ENCODE assay signal across 8 cellular contexts in the genomic region with DNA sequence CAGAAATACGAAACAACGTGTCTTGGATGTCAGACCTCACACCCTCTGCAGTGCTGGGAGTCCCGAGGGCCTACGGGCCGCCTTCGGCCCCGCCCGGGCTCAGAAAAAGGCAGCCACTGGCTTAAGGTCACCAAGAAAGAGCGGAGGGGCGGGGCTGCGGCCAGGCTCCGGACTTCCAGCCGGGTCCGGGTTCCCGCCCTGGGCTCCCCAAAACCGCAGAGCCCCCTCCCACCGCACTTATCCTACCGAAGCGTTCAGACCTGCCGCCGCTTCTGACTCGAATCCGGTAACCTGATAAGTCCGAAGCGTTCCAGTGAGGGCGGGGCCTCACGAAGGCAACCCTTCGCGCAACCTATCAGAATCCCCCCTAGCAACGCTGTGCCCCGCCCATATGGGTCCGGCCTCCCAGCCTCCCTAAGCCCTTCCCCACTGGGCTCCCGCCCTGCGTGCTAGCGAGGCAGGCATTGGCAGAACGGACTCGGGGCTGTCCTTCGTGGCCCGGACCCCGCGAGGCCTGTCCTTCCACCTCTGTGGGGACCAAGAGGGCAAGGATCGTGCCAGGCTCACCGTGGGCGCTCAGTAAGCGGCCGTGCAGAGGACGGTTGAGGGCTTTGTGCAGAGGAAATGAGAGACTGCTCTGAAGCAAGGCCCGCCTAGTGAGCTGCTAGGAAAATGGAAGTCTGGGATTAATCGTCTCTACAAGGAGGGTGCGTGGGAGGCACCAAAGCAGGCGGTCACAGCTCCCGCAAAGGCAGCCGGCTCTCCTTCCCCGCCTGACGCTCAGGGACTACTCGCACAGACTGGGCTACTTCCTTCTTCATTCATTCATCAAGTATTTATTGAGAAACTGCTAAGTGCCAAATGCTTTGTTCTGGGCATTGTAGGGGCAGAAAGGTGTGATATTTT. TPM values are rescaled to one million over a fixed set of nuclear protein-coding genes. Genes with fewer than 3 reads are reported as not detected.
DNase-seq lines count a peak whose midpoint lies in the region; ATAC-seq, FAIRE-seq and TF ChIP-seq lines count a peak whose summit lies in the region.

A gene (minus strand): TSS at position 296 of the 906 bp plus-strand sequence. CDS start 515 bp downstream, outside the sequence.

- no peak for TF ChIP-seq RAD21 in H1 (IDR thresholded peaks at IDR 0.05 in 1 of 2, conservative IDR thresholded peaks at IDR 0.05 in 1 of 2; ENCODE audit: low read depth in 2 of 2, low read length in 2 of 2)

- DNase-seq in Caco-2 = peak; percentile 94 to 96
- DNase-seq in NT2/D1 (ENCODE audit: low read depth, low spot score) = peak; percentile 86
- peak; percentile 55 to 77 (median 77) for DNase-seq in activated CD8-positive, alpha-beta memory T cell treated with anti-CD3 and anti-CD28 coated beads for 48 hours (ENCODE audit: low read depth in 2 of 3, low spot score in 2 of 3)
- peak; percentile 91 to 94 for DNase-seq in H1 (ENCODE audit: low read depth in 1 of 2, low spot score in 2 of 2)
- peak; percentile 76 to 85 for DNase-seq in memory B cell (ENCODE audit: low spot score in 2 of 2)
- DNase-seq in stimulated activated CD8-positive, alpha-beta memory T cell treated with anti-CD3 and anti-CD28 coated beads, Interleukin-12 subunit alpha, Interleukin-12 subunit beta, amount 100 ng/mL, for 1 hour (ENCODE audit: low read depth) = peak; percentile 85

- peak within 1 kb of the TSS; percentile 96 for H4K8ac ChIP-seq in H1 (ENCODE audit: extremely low read depth, insufficient read depth, low read length)

- H3K9me3 Mint-ChIP-seq in Caco-2 (ENCODE audit: unreplicated experiment) (no peaks in the 10 kb centered on the region), memory B cell (no peaks in the 10 kb centered on the region)

- H2BK12ac ChIP-seq in H1 (ENCODE audit: low read depth, low read length) = peak within 1 kb of the TSS; percentile 94; the same call in 1 of the 2 replicates

- H3K9me3 ChIP-seq in Caco-2 (no peaks in the 10 kb centered on the region), HUES48 (ENCODE audit: control insufficient read depth, insufficient read depth, low read length) (no peaks in the 10 kb centered on the region), NT2/D1 (ENCODE audit: insufficient read depth, low read length) (peaks cover 9% of the 10 kb centered on the region; the same call in 1 of the 2 replicates), H1 (ENCODE audit: insufficient read depth in 2 of 2, low read depth in 1 of 2, low read length in 1 of 2) (no peaks in the 10 kb centered on the region)

- H3K4me3 Mint-ChIP-seq in Caco-2 (ENCODE audit: unreplicated experiment) (peak within 1 kb of the TSS; percentile 92), memory B cell (peak within 1 kb of the TSS; percentile 93)

- H3K27ac Mint-ChIP-seq in Caco-2 (ENCODE audit: unreplicated experiment) (peak within 1 kb of the TSS; percentile 89), memory B cell (peak within 1 kb of the TSS; percentile 88)

- peak within 1 kb of the TSS; percentile 84 for H2BK5ac ChIP-seq in H1 (ENCODE audit: low read depth, low read length)

- H3K79me2 ChIP-seq in H1 (ENCODE audit: control insufficient read depth in 1 of 2, insufficient read depth in 2 of 2, low read length in 2 of 2) = no peaks in the 10 kb centered on the region

- TF ChIP-seq EP300 in H1 (IDR thresholded peaks at IDR 0.05; ENCODE audit: borderline replicate concordance in 1 of 2, low read depth in 2 of 2, low read length in 2 of 2) = no peak

- H4K91ac ChIP-seq in H1 (replicated peaks; ENCODE audit: insufficient read length, low read length) = peak within 1 kb of the TSS; percentile 95

- H3K36me3 Mint-ChIP-seq in Caco-2 (ENCODE audit: insufficient read depth, unreplicated experiment) (peaks cover 10% of the 10 kb centered on the region), memory B cell (peaks cover 5% of the 10 kb centered on the region)

- peak within 1 kb of the TSS; percentile 98 for H2BK15ac ChIP-seq in H1 (ENCODE audit: low read length)

- peak within 1 kb of the TSS; percentile 76 for H2AFZ ChIP-seq in H1 (ENCODE audit: low read length)

- H3K4me1 ChIP-seq in Caco-2 (peaks cover 26% of the 10 kb centered on the region), HUES48 (ENCODE audit: control insufficient read depth, insufficient read depth, low read length) (peaks cover 11% of the 10 kb centered on the region), NT2/D1 (ENCODE audit: insufficient read depth, insufficient read length) (peaks cover 9% of the 10 kb centered on the region), H1 (replicated peaks in 1 of 4; ENCODE audit: control insufficient read depth in 3 of 4, insufficient read depth in 4 of 4, low read length in 3 of 4) (peaks cover 2 to 25% (median 12%) of the 10 kb centered on the region in 4 experiments)

- no peaks in the 10 kb centered on the region for H4K20me1 ChIP-seq in H1 (replicated peaks in 1 of 2; ENCODE audit: control insufficient read depth in 1 of 2, insufficient read depth in 2 of 2, low read length in 2 of 2)

- WGBS in H1 (ENCODE audit: extremely low coverage in 1 of 2, insufficient coverage in 1 of 2, insufficient read length in 1 of 2, insufficient replicate concordance in 2 of 2, low coverage in 1 of 2, low lambda C conversion rate in 2 of 2, missing lambda C conversion rate in 1 of 2), 2 experiments = 5% methylated on average over 56 of the region's 56 CpGs; no CpG with 5 or more reads in 1 of the 2 experiments

- TF ChIP-seq POLR2A in H1 (IDR thresholded peaks at IDR 0.05; ENCODE audit: control extremely low read depth in 1 of 2, low read depth in 2 of 2, low read length in 2 of 2) = peak in 1 of 2 experiments; percentile 84; a peak in 2 of 3 replicates

- H3K14ac ChIP-seq in H1 (ENCODE audit: insufficient read length) = no peak within 1 kb of the TSS

- no peak within 1 kb of the TSS for H3K4ac ChIP-seq in H1 (replicated peaks; ENCODE audit: insufficient read length, low read depth, low read length)

- TF ChIP-seq CTCF in Caco-2 (IDR thresholded peaks at IDR 0.05; ENCODE audit: insufficient read depth in 1 of 2, low read depth in 1 of 2, low read length in 1 of 2, severe bottlenecking in 1 of 2, unreplicated experiment in 1 of 2) = no peak
- TF ChIP-seq CTCF in H1 (IDR thresholded peaks at IDR 0.05; ENCODE audit: control extremely low read depth in 1 of 3, insufficient read depth in 1 of 3, low read depth in 1 of 3, low read length in 3 of 3) = no peak

- H3K4me3 ChIP-seq in Caco-2 (ENCODE audit: low read depth, low read length) = peak within 1 kb of the TSS; percentile 70
- H3K4me3 ChIP-seq in HUES48 (ENCODE audit: low read depth, low read length) = peak within 1 kb of the TSS; percentile 64
- peak within 1 kb of the TSS; percentile 58 for H3K4me3 ChIP-seq in NT2/D1 (ENCODE audit: insufficient read length, low read depth)
- H3K4me3 ChIP-seq in H1 (ENCODE audit: extremely low read depth in 1 of 4, insufficient read depth in 2 of 4, low read depth in 3 of 4, low read length in 4 of 4) = peak within 1 kb of the TSS; percentile 36 to 71 (median 62)

- POLR2A ChIA-PET in Caco-2 (lab: Charles Lee) = interaction anchor here (0.5 to 0.9 kb wide), 6 partner anchors 9 to 124 kb away, joined by 3 to 10 read pairs (median 4); a partner anchor contains a TSS
- POLR2A ChIA-PET in H1 (lab: Charles Lee; ENCODE audit: partially characterized antibody) = interaction anchor here (0.6 to 3.8 kb wide), 5 partner anchors 9 to 142 kb away, joined by 3 to 24 read pairs (median 4); a partner anchor contains a TSS

- H2BK20ac ChIP-seq in H1 (ENCODE audit: low read length) = peak within 1 kb of the TSS; percentile 8; the same call in 1 of the 2 replicates

- H3K36me3 ChIP-seq in Caco-2 (ENCODE audit: control insufficient read depth, insufficient read depth, low read length) (no peaks in the 10 kb centered on the region; the same call in 1 of the 2 replicates), HUES48 (ENCODE audit: control insufficient read depth, insufficient read depth, low read length) (peaks cover 17% of the 10 kb centered on the region; the same call in 1 of the 2 replicates), NT2/D1 (ENCODE audit: insufficient read depth, insufficient read length, low read length) (peaks cover 35% of the 10 kb centered on the region), H1 (ENCODE audit: control insufficient read depth in 2 of 4, insufficient read depth in 4 of 4, low read length in 3 of 4) (peaks cover 0 to 2% (median 0%) of the 10 kb centered on the region in 4 experiments; a peak in 2 of 8 replicates)

- H3K27me3 Mint-ChIP-seq in Caco-2 (ENCODE audit: insufficient read depth, unreplicated experiment) = no peaks in the 10 kb centered on the region
- no peaks in the 10 kb centered on the region for H3K27me3 Mint-ChIP-seq in memory B cell

- intact Hi-C loops in Caco-2 (cut with micrococcal nuclease; ENCODE audit: unreplicated experiment) = loop anchor here (1.0 to 10.0 kb wide), 6 partner anchors 9 to 544 kb away; a partner anchor contains a TSS

- CTCF ChIA-PET in Caco-2 (lab: Charles Lee) (interaction anchor here (0.8 to 1.5 kb wide), 3 partner anchors 20 to 145 kb away, joined by 3 to 4 read pairs (median 4); a partner anchor contains a TSS), H1 (lab: Charles Lee; ENCODE audit: partially characterized antibody) (interaction anchor here (0.6 to 1.6 kb wide), 4 partner anchors 11 to 107 kb away, joined by 3 to 10 read pairs (median 4); no protein-coding TSS in a partner anchor)

- no peak within 1 kb of the TSS for H3K23ac ChIP-seq in H1 (ENCODE audit: insufficient read length)

- peak within 1 kb of the TSS; percentile 96 for H3K18ac ChIP-seq in H1 (ENCODE audit: extremely low read depth, low read length)

- H3K4me1 Mint-ChIP-seq in Caco-2 (ENCODE audit: low read depth, unreplicated experiment) (peaks cover 5% of the 10 kb centered on the region), memory B cell (peaks cover 26% of the 10 kb centered on the region)

- H3K9ac ChIP-seq in HUES48 (ENCODE audit: low read depth, low read length) = peak within 1 kb of the TSS; percentile 66
- peak within 1 kb of the TSS; percentile 83 for H3K9ac ChIP-seq in NT2/D1 (ENCODE audit: insufficient read length, low read depth)
- peak within 1 kb of the TSS in 3 of 4 experiments; percentile 49 to 67 (median 57); a peak in 5 of 7 replicates for H3K9ac ChIP-seq in H1 (replicated peaks in 1 of 4; ENCODE audit: extremely low read depth in 1 of 4, low read depth in 3 of 4, low read length in 3 of 4)

- H3K27ac ChIP-seq in HUES48 (ENCODE audit: low read depth, low read length) = peak within 1 kb of the TSS; percentile 80
- peak within 1 kb of the TSS; percentile 86 for H3K27ac ChIP-seq in H1 (ENCODE audit: low read depth, low read length)

- peaks cover 8% of the 10 kb centered on the region; the same call in 1 of the 2 replicates for H3K23me2 ChIP-seq in H1 (ENCODE audit: low read depth, low read length)

- H2AK5ac ChIP-seq in H1 (ENCODE audit: low read depth, low read length) = no peak within 1 kb of the TSS

- no peaks in the 10 kb centered on the region for H3K79me1 ChIP-seq in H1 (ENCODE audit: low read depth, low read length)

- H3K27me3 ChIP-seq in Caco-2 (replicated peaks; ENCODE audit: control insufficient read depth, insufficient read depth, low read length) = no peaks in the 10 kb centered on the region
- H3K27me3 ChIP-seq in HUES48 (ENCODE audit: control insufficient read depth, insufficient read depth, low read length) = peaks cover 7% of the 10 kb centered on the region; the same call in 1 of the 2 replicates
- peaks cover 4% of the 10 kb centered on the region for H3K27me3 ChIP-seq in NT2/D1 (ENCODE audit: insufficient read depth, insufficient read length)
- H3K27me3 ChIP-seq in H1 (replicated peaks in 1 of 4; ENCODE audit: control insufficient read depth in 3 of 4, extremely low read depth in 1 of 4, insufficient read depth in 3 of 4, low read length in 3 of 4) = peaks cover 0 to 9% (median 4%) of the 10 kb centered on the region in 4 experiments; a peak in 2 of 7 replicates

- peak within 1 kb of the TSS; percentile 74 for H3K56ac ChIP-seq in H1 (replicated peaks; ENCODE audit: insufficient read length, low read depth, low read length)

- TSS peak; percentile 35 for BruUV-seq in Caco-2 (replicated peaks; lab: Mats Ljungman, UMichigan)

- peak; percentile 71 for FAIRE-seq in H1 (lab: Jason Lieb, UNC)

- peak; percentile 91 for ATAC-seq in GM21390 (IDR thresholded peaks at IDR 0.05; ENCODE audit: unreplicated experiment)
- ATAC-seq in memory B cell (ENCODE audit: low read depth) = peak; percentile 94

- H2BK120ac ChIP-seq in H1 (replicated peaks; ENCODE audit: low read depth, low read length) = no peak within 1 kb of the TSS

- peak within 1 kb of the TSS; percentile 96 for H4K5ac ChIP-seq in H1 (ENCODE audit: insufficient read length, low read depth, low read length)

- peak within 1 kb of the TSS; percentile 90 to 99 for H3K4me2 ChIP-seq in H1 (ENCODE audit: insufficient read depth in 1 of 2, low read depth in 2 of 2, low read length in 2 of 2)

RNA-seq across cellular contexts. Expression of the gene that starts here (rescaled TPM):
- 27.8 and 28.3 TPM in 2 replicates for total RNA-seq in Caco-2 (2022)
- total RNA-seq in H1 (2021; fragmentation: NEBNext Ultra II Directional; extraction: Animal tissue kit (Norgen Biotek cat#: 25700)) = 14.7 and 14.8 TPM in 2 replicates
- polyA plus RNA-seq in H1 (2011; rRNA removed) = 30.7 and 39.5 TPM in 2 replicates
- polyA plus RNA-seq in H1 (2011; cell fraction: cytosol; rRNA removed) = 30.8 TPM
- polyA plus RNA-seq in H1 (2011; cell fraction: nucleus; rRNA removed) = 40.3 TPM
- polyA plus RNA-seq in H1 (2012, experiment 1 of 2) = 17.1 to 23.7 TPM (median 19.8 TPM) in 4 replicates
- 18.9 TPM for polyA plus RNA-seq in H1 (2012, experiment 2 of 2)
- 20.2 TPM for polyA plus RNA-seq in H1 (2013, experiment 1 of 2)
- 20.8 TPM for polyA plus RNA-seq in H1 (2013, experiment 2 of 2)
- polyA minus RNA-seq in H1 (2011; rRNA and poly(A)+ RNA removed) = 35.3 and 40.0 TPM in 2 replicates
- polyA minus RNA-seq in H1 (2011; cell fraction: cytosol; rRNA and poly(A)+ RNA removed) = 18.3 TPM
- 14.3 TPM for polyA minus RNA-seq in H1 (2011; cell fraction: nucleus; rRNA and poly(A)+ RNA removed)

Comparison
In these comparisons a context has a peak if more than half of its experiments do, and no peak if none do; other contexts are left out.
1. Peak in every context shown above with its lines: DNase-seq, ATAC-seq, H3K4me3 ChIP-seq and H3K27ac ChIP-seq.